Comparison of ENCODE assay signal across 18 cellular contexts in genomic region chr2:71004857-71005256, GRCh38.
"Had no signal": no experiment of that assay in that cellular context is flagged by ENCODE, and none has a peak within 500 bp of the region (broad histone marks: within the 10 kb centered on the region; RNA-seq: fewer than 3 reads in every experiment).

No MANE protein-coding gene starts in this region.

- H3K4me3 Mint-ChIP-seq: memory B cell; natural killer cell treated with Interleukin-12 subunit alpha and Interleukin-12 subunit beta and Interleukin-15 and Interleukin-18, amount 100 ng/mL, for 72 hours; stimulated activated naive CD8-positive, alpha-beta T cell treated with anti-CD3 and anti-CD28 coated beads, Interleukin-15, Interleukin-2, amounts not matched to agents 100 ng/mL and 50 ng/mL, for 24 hours had no signal

- H3K9me3 Mint-ChIP-seq: memory B cell; natural killer cell treated with Interleukin-12 subunit alpha and Interleukin-12 subunit beta and Interleukin-15 and Interleukin-18, amount 100 ng/mL, for 72 hours; stimulated activated naive CD8-positive, alpha-beta T cell treated with anti-CD3 and anti-CD28 coated beads, Interleukin-15, Interleukin-2, amounts not matched to agents 100 ng/mL and 50 ng/mL, for 24 hours had no signal

- H3K36me3 ChIP-seq: colonic mucosa, esophagus squamous epithelium, gastroesophageal sphincter, left ventricle myocardium inferior, lower lobe of right lung, neutrophil, tibial artery had no signal

- H3K9me3 ChIP-seq: colonic mucosa, esophagus squamous epithelium, gastroesophageal sphincter, left ventricle myocardium inferior, lower lobe of right lung, neutrophil, tibial artery had no signal

- H3K27me3 ChIP-seq: colonic mucosa, neutrophil had no signal

- ATAC-seq: gastroesophageal sphincter; left cardiac atrium; lower lobe of right lung; natural killer cell treated with Interleukin-12 subunit alpha and Interleukin-12 subunit beta and Interleukin-15 and Interleukin-18, amount 100 ng/mL, for 72 hours had no signal

- H3K4me1 ChIP-seq: colonic mucosa, left ventricle myocardium inferior had no signal

- FAIRE-seq: kidney, small intestine had no signal

- H3K4me3 ChIP-seq: colonic mucosa, esophagus squamous epithelium, gastroesophageal sphincter, left ventricle myocardium inferior, lower lobe of right lung, tibial artery had no signal

- H3K27ac ChIP-seq: colonic mucosa, esophagus squamous epithelium, gastroesophageal sphincter, left ventricle myocardium inferior, lower lobe of right lung, neutrophil, tibial artery had no signal

- H3K27ac Mint-ChIP-seq: memory B cell; natural killer cell treated with Interleukin-12 subunit alpha and Interleukin-12 subunit beta and Interleukin-15 and Interleukin-18, amount 100 ng/mL, for 72 hours; stimulated activated naive CD8-positive, alpha-beta T cell treated with anti-CD3 and anti-CD28 coated beads, Interleukin-15, Interleukin-2, amounts not matched to agents 100 ng/mL and 50 ng/mL, for 24 hours had no signal

- H3K36me3 Mint-ChIP-seq: memory B cell; natural killer cell treated with Interleukin-12 subunit alpha and Interleukin-12 subunit beta and Interleukin-15 and Interleukin-18, amount 100 ng/mL, for 72 hours had no signal

- DNase-seq: colonic mucosa; dermis blood vessel endothelial cell; esophagus squamous epithelium; foreskin fibroblast; glutamatergic neuron; kidney; left cardiac atrium; left ventricle myocardium inferior; lower lobe of right lung; midbrain; small intestine; stimulated activated CD4-positive, alpha-beta T cell treated with anti-CD3 and anti-CD28 coated beads, Interleukin-2, amount 100 ng/mL, for 48 hours; tibial artery had no signal

- H3K4me1 Mint-ChIP-seq: memory B cell had no signal
